ENCODE assay signal across 8 cellular contexts in genomic region chr19:52690395-52691214, GRCh38. TPM values are rescaled to one million over a fixed set of nuclear protein-coding genes. Genes with fewer than 3 reads are reported as not detected.
DNase-seq lines count a peak whose midpoint lies in the region; ATAC-seq and TF ChIP-seq lines count a peak whose summit lies in the region.

No MANE protein-coding gene starts in this region.

- ATAC-seq in GM21825 (IDR thresholded peaks at IDR 0.05; ENCODE audit: unreplicated experiment) (peak; percentile 86), gastroesophageal sphincter (peak; percentile 99)

- H3K27ac ChIP-seq in SJSA1, result peak overlapping the region; percentile 43
- H3K27ac ChIP-seq in gastroesophageal sphincter, result peak overlapping the region; percentile 70 to 98 (median 93)
- peak overlapping the region; percentile 79 for H3K27ac ChIP-seq in neuronal stem cell (replicated peaks; ENCODE audit: low read length)

- no peak overlapping the region for H4K8ac ChIP-seq in neuronal stem cell (ENCODE audit: low read depth, low read length)

- peaks cover 11% of the 10 kb centered on the region for H3K9me3 Mint-ChIP-seq in activated naive CD4-positive, alpha-beta T cell treated with anti-CD3 and anti-CD28 coated beads, Interleukin-2, amount 10 ng/mL, durations not matched to agents 7 days and 5 days

- peaks cover 41% of the 10 kb centered on the region for H3K79me2 ChIP-seq in Loucy (ENCODE audit: insufficient read depth, low read length)

- peak overlapping the region; percentile 94 for H3K27ac Mint-ChIP-seq in activated naive CD4-positive, alpha-beta T cell treated with anti-CD3 and anti-CD28 coated beads, Interleukin-2, amount 10 ng/mL, durations not matched to agents 7 days and 5 days

- peak overlapping the region; percentile 85 for H3K4me3 Mint-ChIP-seq in activated naive CD4-positive, alpha-beta T cell treated with anti-CD3 and anti-CD28 coated beads, Interleukin-2, amount 10 ng/mL, durations not matched to agents 7 days and 5 days

- H3K4me1 ChIP-seq in Loucy (ENCODE audit: insufficient read depth, low read length, poor library complexity, severe bottlenecking) (peaks cover 31% of the 10 kb centered on the region), SJSA1 (replicated peaks) (peaks cover 15% of the 10 kb centered on the region), gastroesophageal sphincter (peaks cover 0 to 48% (median 14%) of the 10 kb centered on the region in 3 donors), neuronal stem cell (ENCODE audit: control insufficient read depth in 2 of 2, insufficient read depth in 1 of 2, low read depth in 1 of 2, low read length in 2 of 2) (peaks cover 0 to 3% of the 10 kb centered on the region in 2 donors)

- H3F3A ChIP-seq in Loucy (ENCODE audit: low read depth), result no peaks in the 10 kb centered on the region

- 0 to 6% methylated on average over 5 to 6 of the region's 45 CpGs for WGBS in gastroesophageal sphincter (ENCODE audit: low coverage in 1 of 2), 2 donors
- WGBS in neuronal stem cell (ENCODE audit: extremely low coverage in 2 of 2, insufficient read length in 2 of 2, insufficient replicate concordance in 1 of 2), 2 donors, result no CpG with 5 or more reads among the region's 45 CpGs

- peak overlapping the region; percentile 99 for H2AFZ ChIP-seq in Loucy (ENCODE audit: low read length)
- H2AFZ ChIP-seq in neuronal stem cell (ENCODE audit: low read length), result peak overlapping the region; percentile 90

- H3K4ac ChIP-seq in neuronal stem cell (ENCODE audit: low read length), result no peak overlapping the region

- H3K18ac ChIP-seq in neuronal stem cell (ENCODE audit: low read length), result peak overlapping the region; percentile 97

- peak overlapping the region; percentile 73 for H3K23ac ChIP-seq in neuronal stem cell (ENCODE audit: low read depth, low read length, poor library complexity)

- no peaks in the 10 kb centered on the region for H3K27me3 Mint-ChIP-seq in activated naive CD4-positive, alpha-beta T cell treated with anti-CD3 and anti-CD28 coated beads, Interleukin-2, amount 10 ng/mL, durations not matched to agents 7 days and 5 days

- H3K14ac ChIP-seq in neuronal stem cell (ENCODE audit: low read length), result no peak overlapping the region

- H4K91ac ChIP-seq in neuronal stem cell (ENCODE audit: low read depth, low read length, poor library complexity), result no peak overlapping the region

- H4K20me1 ChIP-seq in Loucy (ENCODE audit: insufficient read depth, low read length, poor library complexity, severe bottlenecking), result peaks cover 22% of the 10 kb centered on the region

- TF ChIP-seq EP300 in gastroesophageal sphincter (IDR thresholded peaks at IDR 0.05), result no peak

- H3K36me3 ChIP-seq in Loucy (ENCODE audit: insufficient read depth, low read length) (no peaks in the 10 kb centered on the region), SJSA1 (peaks cover 10% of the 10 kb centered on the region), gastroesophageal sphincter (no peaks in the 10 kb centered on the region), neuronal stem cell (replicated peaks in 1 of 2; ENCODE audit: control insufficient read depth in 2 of 2, insufficient read depth in 2 of 2, low read length in 2 of 2) (peaks cover 0 to 22% of the 10 kb centered on the region in 2 donors)

- TF ChIP-seq CTCF in Loucy (conservative IDR thresholded peaks at IDR 0.05; ENCODE audit: low read length) (no peak), gastroesophageal sphincter (IDR thresholded peaks at IDR 0.05) (peak in 3 of 4 experiments; percentile 20 to 70 (median 43))

- no peak overlapping the region for H2AK5ac ChIP-seq in neuronal stem cell (ENCODE audit: low read depth, low read length)

- H3K4me3 ChIP-seq in Loucy (ENCODE audit: low read length, poor library complexity, severe bottlenecking) (peak overlapping the region; percentile 97), SJSA1 (peak overlapping the region; percentile 49), gastroesophageal sphincter (peak overlapping the region; percentile 50 to 74), neuronal stem cell (ENCODE audit: low read length in 2 of 2) (peak overlapping the region; percentile 70 to 86)

- peak; percentile 43 for TF ChIP-seq POLR2A in gastroesophageal sphincter (IDR thresholded peaks at IDR 0.05)

- H3K9ac ChIP-seq in Loucy (ENCODE audit: low read depth, low read length, poor library complexity, severe bottlenecking), result peak overlapping the region; percentile 95
- peak overlapping the region; percentile 84 for H3K9ac ChIP-seq in neuronal stem cell (ENCODE audit: low read depth, low read length, poor library complexity)

- H2BK5ac ChIP-seq in neuronal stem cell (ENCODE audit: low read length), result no peak overlapping the region

- H2BK12ac ChIP-seq in neuronal stem cell (ENCODE audit: low read length), result no peak overlapping the region

- no peaks in the 10 kb centered on the region for H3K27me3 ChIP-seq in Loucy (ENCODE audit: insufficient read depth, low read length, poor library complexity, severe bottlenecking)
- no peaks in the 10 kb centered on the region for H3K27me3 ChIP-seq in SJSA1 (replicated peaks)
- H3K27me3 ChIP-seq in gastroesophageal sphincter, result no peaks in the 10 kb centered on the region
- no peaks in the 10 kb centered on the region for H3K27me3 ChIP-seq in neuronal stem cell (ENCODE audit: control insufficient read depth in 3 of 3, insufficient read depth in 3 of 3, low read depth in 1 of 3, low read length in 3 of 3)

- no peaks in the 10 kb centered on the region for H3K79me1 ChIP-seq in neuronal stem cell (ENCODE audit: low read depth, low read length)

- CTCF ChIA-PET in activated naive CD4-positive, alpha-beta T cell treated with anti-CD3 and anti-CD28 coated beads, Interleukin-2, amount 10 ng/mL, durations not matched to agents 7 days and 5 days (lab: Charles Lee), result no interaction called here

- DNase-seq in DMS53 treated with DMSO at 0.1 percent for 48 hours (lab: John Stamatoyannopoulos, UW; ENCODE audit: unreplicated experiment), result peak; percentile 60
- DNase-seq in SJSA1 (ENCODE audit: low read depth in 1 of 2, low spot score in 2 of 2), result peak; percentile 82 to 97
- peak; percentile 95 for DNase-seq in activated naive CD4-positive, alpha-beta T cell treated with anti-CD3 and anti-CD28 coated beads, Interleukin-2, amount 10 ng/mL, durations not matched to agents 7 days and 5 days
- peak; percentile 87 for DNase-seq in neuronal stem cell (ENCODE audit: low spot score)
- DNase-seq in stromal cell of bone marrow (ENCODE audit: low read depth), result peak; percentile 93

- no peak overlapping the region for H2BK120ac ChIP-seq in neuronal stem cell (ENCODE audit: low read depth, low read length)

- H3K36me3 Mint-ChIP-seq in activated naive CD4-positive, alpha-beta T cell treated with anti-CD3 and anti-CD28 coated beads, Interleukin-2, amount 10 ng/mL, durations not matched to agents 7 days and 5 days, result peaks cover 32% of the 10 kb centered on the region

- peaks cover 36% of the 10 kb centered on the region for H3K4me1 Mint-ChIP-seq in activated naive CD4-positive, alpha-beta T cell treated with anti-CD3 and anti-CD28 coated beads, Interleukin-2, amount 10 ng/mL, durations not matched to agents 7 days and 5 days

- H3K4me2 ChIP-seq in Loucy (ENCODE audit: low read depth, low read length, poor library complexity, severe bottlenecking), result peak overlapping the region; percentile 98
- peak overlapping the region; percentile 92 for H3K4me2 ChIP-seq in neuronal stem cell (ENCODE audit: insufficient read depth, low read length, poor library complexity, severe bottlenecking)

- no peaks in the 10 kb centered on the region for H3K9me2 ChIP-seq in Loucy (replicated peaks; ENCODE audit: low read depth, low read length)

- H3K9me3 ChIP-seq in Loucy (ENCODE audit: insufficient read depth, low read depth, low read length) (no peaks in the 10 kb centered on the region), SJSA1 (replicated peaks) (peaks cover 2% of the 10 kb centered on the region; the same call in 1 of the 2 replicates), gastroesophageal sphincter (no peaks in the 10 kb centered on the region), neuronal stem cell (replicated peaks in 1 of 2; ENCODE audit: control insufficient read depth in 2 of 2, insufficient read depth in 1 of 2, low read depth in 1 of 2, low read length in 2 of 2) (peaks cover 0 to 20% of the 10 kb centered on the region in 2 donors)

- no peak overlapping the region for H2BK15ac ChIP-seq in neuronal stem cell (ENCODE audit: low read length)

RNA-seq across cellular contexts. Expression of gene ZNF611, which starts 44.2 kb away (rescaled TPM):
- 14.1 and 15.4 TPM in 2 replicates for total RNA-seq in SJSA1 (2014; rRNA removed; shearing (Covaris generic))
- 10 to 100 TPM in 2 of 4 donors, 1 to 10 TPM in 2; 4.8 to 14.6 (median 9.7) TPM for total RNA-seq in gastroesophageal sphincter
- 8.8 TPM for polyA plus RNA-seq in neuronal stem cell (2013, experiment 1 of 2)
- polyA plus RNA-seq in neuronal stem cell (2013, experiment 2 of 2), result 7.4 TPM

RNA-seq across cellular contexts. Expression of gene ZNF83, which starts 52.5 kb away (rescaled TPM):
- 22.4 and 37.7 TPM in 2 replicates for total RNA-seq in SJSA1 (2014; rRNA removed; shearing (Covaris generic))
- total RNA-seq in gastroesophageal sphincter, result 10 to 100 TPM; 30.3 to 99.3 (median 49.4) TPM
- polyA plus RNA-seq in neuronal stem cell (2013, experiment 1 of 2), result 41.4 TPM
- 40.6 TPM for polyA plus RNA-seq in neuronal stem cell (2013, experiment 2 of 2)

Comparison
In these comparisons a context has a peak if more than half of its experiments do, and no peak if none do; other contexts are left out.
1. Peak in every context shown above with its lines: DNase-seq, ATAC-seq, H3K4me3 ChIP-seq and H3K27ac ChIP-seq.
2. H3K27ac ChIP-seq: peak in every context shown above with its lines; median percentile 93 in gastroesophageal sphincter; 79 in neuronal stem cell; 43 in SJSA1.